Comparison of ENCODE assay signal across 23 cellular contexts in the genomic region with DNA sequence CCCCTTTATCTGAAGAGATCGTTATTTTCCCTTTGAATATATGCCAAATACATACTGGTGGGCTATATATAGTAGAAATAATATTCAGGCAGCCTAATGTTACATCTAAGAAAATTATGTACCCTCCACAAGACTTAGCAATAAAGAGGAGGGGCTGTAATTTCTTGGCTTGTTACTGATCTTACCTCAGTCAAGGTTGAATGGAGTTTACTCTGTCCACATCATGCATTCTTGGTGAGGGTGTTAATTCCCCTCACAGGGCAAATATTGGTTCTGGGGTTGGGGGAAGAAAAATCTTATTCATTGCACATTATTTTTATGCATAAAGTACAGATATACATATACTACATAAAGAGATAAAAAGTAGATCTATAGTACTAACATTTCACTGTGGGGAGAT.
DNase-seq lines count a peak whose midpoint lies in the region; ATAC-seq and TF ChIP-seq lines count a peak whose summit lies in the region.
"Had no signal": no experiment of that assay in that cellular context is flagged by ENCODE, and none has a peak within 500 bp of the region (broad histone marks: within the 10 kb centered on the region; RNA-seq: fewer than 3 reads in every experiment).

No MANE protein-coding gene starts in this region.

- H3K4me1 Mint-ChIP-seq in activated B cell treated with CpG ODN at 0.5 μM for 24 hours: peaks cover 12% of the 10 kb centered on the region

- no peaks in the 10 kb centered on the region for H3K27me3 Mint-ChIP-seq in activated B cell treated with CpG ODN at 0.5 μM for 24 hours
- H3K27me3 Mint-ChIP-seq: activated CD4-positive, alpha-beta T cell treated with anti-CD3 and anti-CD28 coated beads for 36 hours; B cell had no signal

- no peak for TF ChIP-seq CTCF in activated B cell treated with CpG ODN at 0.5 μM for 24 hours (IDR thresholded peaks at IDR 0.05)

- peak; percentile 17 for ATAC-seq in HG02938 (IDR thresholded peaks at IDR 0.05; ENCODE audit: unreplicated experiment)
- peak; percentile 28 for ATAC-seq in activated B cell treated with CpG ODN at 0.5 μM for 24 hours (ENCODE audit: low read depth)
- no peak for ATAC-seq in GM19324 (IDR thresholded peaks at IDR 0.05; ENCODE audit: low FRiP score, unreplicated experiment)
- ATAC-seq: heart left ventricle; left ventricle myocardium superior; psoas muscle; stimulated activated naive CD8-positive, alpha-beta T cell treated with anti-CD3 and anti-CD28 coated beads, Interleukin-15, Interleukin-2, amounts not matched to agents 100 U/mL and 50 U/mL, for 24 hours had no signal

- H3K4me3 Mint-ChIP-seq in activated B cell treated with CpG ODN at 0.5 μM for 24 hours: no peak overlapping the region
- H3K4me3 Mint-ChIP-seq: activated CD4-positive, alpha-beta T cell treated with anti-CD3 and anti-CD28 coated beads for 36 hours; B cell had no signal

- H3K9me3 Mint-ChIP-seq in activated B cell treated with CpG ODN at 0.5 μM for 24 hours: no peaks in the 10 kb centered on the region

- intact Hi-C loops in activated B cell treated with CpG ODN at 0.5 μM for 24 hours (cut with micrococcal nuclease): no loop called here
- intact Hi-C loops in posterior cingulate gyrus (cut with DNase I): no loop called here

- CTCF ChIA-PET in activated B cell treated with CpG ODN at 0.5 μM for 24 hours (lab: Charles Lee): no interaction called here

- POLR2A ChIA-PET in activated B cell treated with CpG ODN at 0.5 μM for 24 hours (lab: Charles Lee): no interaction called here

- no peak overlapping the region for H3K27ac Mint-ChIP-seq in activated B cell treated with CpG ODN at 0.5 μM for 24 hours
- H3K27ac Mint-ChIP-seq: activated CD4-positive, alpha-beta T cell treated with anti-CD3 and anti-CD28 coated beads for 36 hours; B cell had no signal

- DNase-seq in NCI-H146 (lab: John Stamatoyannopoulos, UW) (peak; percentile 6), NCI-H146 treated with DMSO at 0.1 percent for 48 hours (lab: John Stamatoyannopoulos, UW; ENCODE audit: unreplicated experiment) (no peak), activated B cell treated with CpG ODN at 0.5 μM for 24 hours (no peak), posterior cingulate gyrus (no peak), amygdala (lab: John Stamatoyannopoulos, UW) (no peak)
- DNase-seq: activated CD4-positive, alpha-beta T cell treated with anti-CD3 and anti-CD28 coated beads for 36 hours; DMS79 treated with DMSO at 0.1 percent for 48 hours; heart left ventricle; left ventricle myocardium superior; MM.1S; NCI-H1694; NCI-H526 treated with DMSO at 0.1 percent for 48 hours; psoas muscle; SHP77; stimulated activated CD4-positive, alpha-beta T cell treated with anti-CD3 and anti-CD28 coated beads, Interleukin-2, amount 100 ng/mL, for 24 hours; stimulated activated naive CD8-positive, alpha-beta T cell treated with anti-CD3 and anti-CD28 coated beads, Interleukin-15, Interleukin-2, amounts not matched to agents 100 U/mL and 50 U/mL, for 24 hours; upper lobe of left lung had no signal

- H3K36me3 Mint-ChIP-seq in activated B cell treated with CpG ODN at 0.5 μM for 24 hours (ENCODE audit: low read depth): no peaks in the 10 kb centered on the region

- H3K27ac ChIP-seq in temporal lobe (ENCODE audit: low read depth, low read length): peak overlapping the region; percentile 38
- H3K27ac ChIP-seq: 22Rv1, heart left ventricle, psoas muscle, skin epidermis, upper lobe of left lung had no signal
